In the genomic region with DNA sequence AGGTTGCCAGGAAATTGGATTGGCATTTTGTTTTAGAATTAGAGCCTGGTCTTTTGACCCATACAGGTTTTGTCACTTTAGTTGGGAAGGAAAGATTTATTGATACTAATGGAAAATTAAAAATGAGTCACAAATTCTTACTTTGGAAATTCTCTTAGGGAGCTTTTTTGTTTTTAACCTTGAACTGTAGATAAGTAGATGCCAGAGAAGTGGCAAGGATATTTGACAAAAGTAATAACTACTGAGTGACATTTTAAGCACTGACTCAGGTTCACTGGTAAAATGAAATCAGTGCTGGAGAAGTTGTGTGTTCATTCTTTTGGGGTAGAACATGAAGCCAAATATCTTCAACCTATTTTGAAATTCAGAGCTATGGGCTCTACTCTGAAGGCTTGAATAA, we compare ENCODE assay signal across 23 cellular contexts. TPM values are rescaled to one million over a fixed set of nuclear protein-coding genes. Genes with fewer than 3 reads are reported as not detected.
A peak's percentile ranks its signal among the peaks of the same experiment; 100 is the strongest.
DNase-seq lines count a peak whose midpoint lies in the region; ATAC-seq and TF ChIP-seq lines count a peak whose summit lies in the region.
"Had no signal": no experiment of that assay in that cellular context is flagged by ENCODE, and none has a peak within 500 bp of the region (broad histone marks: within the 10 kb centered on the region; RNA-seq: fewer than 3 reads in every experiment).

No MANE protein-coding gene starts in this region.

- H3K9me3 Mint-ChIP-seq in activated T-cell treated with anti-CD3 and anti-CD28 coated beads, Interleukin-2, amount 50 U/mL, for 72 hours, result no peaks in the 10 kb centered on the region
- no peaks in the 10 kb centered on the region for H3K9me3 Mint-ChIP-seq in CD8-positive, alpha-beta T cell
- H3K9me3 Mint-ChIP-seq in activated T-helper 17 cell treated with anti-CD3 and anti-CD28 coated beads, Interleukin-2, amount 50 U/mL, for 72 hours, result no peaks in the 10 kb centered on the region
- H3K9me3 Mint-ChIP-seq in nephron, result no peaks in the 10 kb centered on the region
- H3K9me3 Mint-ChIP-seq: GM23338 had no signal

- peak overlapping the region; percentile 84 to 86 for H3K4me3 Mint-ChIP-seq in activated T-cell treated with anti-CD3 and anti-CD28 coated beads, Interleukin-2, amount 50 U/mL, for 72 hours
- no peak overlapping the region for H3K4me3 Mint-ChIP-seq in CD8-positive, alpha-beta T cell
- peak overlapping the region; percentile 91 for H3K4me3 Mint-ChIP-seq in activated T-helper 17 cell treated with anti-CD3 and anti-CD28 coated beads, Interleukin-2, amount 50 U/mL, for 72 hours
- H3K4me3 Mint-ChIP-seq in nephron, result no peak overlapping the region
- H3K4me3 Mint-ChIP-seq: GM23338 had no signal

- POLR2A ChIA-PET in CD8-positive, alpha-beta T cell (lab: Charles Lee), result no interaction called here

- H3K36me3 ChIP-seq in CD8-positive, alpha-beta T cell (ENCODE audit: insufficient read depth, low read length), result no peaks in the 10 kb centered on the region
- H3K36me3 ChIP-seq: BE2C, HAP-1, SJSA1 had no signal

- no peak for ATAC-seq in activated T-cell treated with anti-CD3 and anti-CD28 coated beads, Interleukin-2, amount 50 U/mL, for 72 hours (replicated peaks in 1 of 2)
- no peak for ATAC-seq in CD8-positive, alpha-beta T cell
- ATAC-seq in activated T-helper 17 cell treated with anti-CD3 and anti-CD28 coated beads, Interleukin-2, amount 50 U/mL, for 72 hours (replicated peaks), result no peak
- ATAC-seq in GM18519 (IDR thresholded peaks at IDR 0.05; ENCODE audit: low FRiP score, unreplicated experiment) (no peak), GM21786 (IDR thresholded peaks at IDR 0.05; ENCODE audit: unreplicated experiment) (no peak)
- ATAC-seq: GM12878, GM23338, Right ventricle myocardium inferior had no signal

- no peak overlapping the region for H3K27ac Mint-ChIP-seq in activated T-cell treated with anti-CD3 and anti-CD28 coated beads, Interleukin-2, amount 50 U/mL, for 72 hours
- peak overlapping the region; percentile 18 for H3K27ac Mint-ChIP-seq in CD8-positive, alpha-beta T cell
- H3K27ac Mint-ChIP-seq in activated T-helper 17 cell treated with anti-CD3 and anti-CD28 coated beads, Interleukin-2, amount 50 U/mL, for 72 hours, result peak overlapping the region; percentile 92
- H3K27ac Mint-ChIP-seq in nephron, result peak overlapping the region in 2 of 3 experiments; percentile 79 to 87
- H3K27ac Mint-ChIP-seq: GM23338 had no signal

- CTCF ChIA-PET in CD8-positive, alpha-beta T cell (lab: Charles Lee), result interaction anchor here (0.8 to 1.6 kb wide), 3 partner anchors 11 to 41 kb away, joined by 3 to 4 read pairs (median 3); no protein-coding TSS in a partner anchor

- peaks cover 3 to 15% of the 10 kb centered on the region in 2 donors for H3K36me3 Mint-ChIP-seq in activated T-cell treated with anti-CD3 and anti-CD28 coated beads, Interleukin-2, amount 50 U/mL, for 72 hours (ENCODE audit: insufficient read depth in 2 of 2)
- H3K36me3 Mint-ChIP-seq in CD8-positive, alpha-beta T cell, result no peaks in the 10 kb centered on the region
- H3K36me3 Mint-ChIP-seq in activated T-helper 17 cell treated with anti-CD3 and anti-CD28 coated beads, Interleukin-2, amount 50 U/mL, for 72 hours (ENCODE audit: low read depth), result peaks cover 30% of the 10 kb centered on the region
- H3K36me3 Mint-ChIP-seq in nephron (ENCODE audit: low read depth), result no peaks in the 10 kb centered on the region

- no peaks in the 10 kb centered on the region for H3K27me3 Mint-ChIP-seq in activated T-cell treated with anti-CD3 and anti-CD28 coated beads, Interleukin-2, amount 50 U/mL, for 72 hours (ENCODE audit: low read depth)
- no peaks in the 10 kb centered on the region for H3K27me3 Mint-ChIP-seq in CD8-positive, alpha-beta T cell (ENCODE audit: low read depth)
- no peaks in the 10 kb centered on the region for H3K27me3 Mint-ChIP-seq in activated T-helper 17 cell treated with anti-CD3 and anti-CD28 coated beads, Interleukin-2, amount 50 U/mL, for 72 hours
- no peaks in the 10 kb centered on the region for H3K27me3 Mint-ChIP-seq in nephron (ENCODE audit: low read depth)

- H3K27ac ChIP-seq in CD8-positive, alpha-beta T cell (ENCODE audit: low read depth, low read length), result no peak overlapping the region
- H3K27ac ChIP-seq: SJSA1 had no signal

- peaks cover 94% of the 10 kb centered on the region for H3K4me1 Mint-ChIP-seq in activated T-cell treated with anti-CD3 and anti-CD28 coated beads, Interleukin-2, amount 50 U/mL, for 72 hours (ENCODE audit: low read depth)
- H3K4me1 Mint-ChIP-seq in CD8-positive, alpha-beta T cell (ENCODE audit: low read depth), result peaks cover 73% of the 10 kb centered on the region
- peaks cover 55% of the 10 kb centered on the region for H3K4me1 Mint-ChIP-seq in activated T-helper 17 cell treated with anti-CD3 and anti-CD28 coated beads, Interleukin-2, amount 50 U/mL, for 72 hours
- peaks cover 56% of the 10 kb centered on the region for H3K4me1 Mint-ChIP-seq in nephron

- H3K27me3 ChIP-seq in CD8-positive, alpha-beta T cell (ENCODE audit: insufficient read depth, low read length), result no peaks in the 10 kb centered on the region
- H3K27me3 ChIP-seq: BE2C, SJSA1 had no signal

- TF ChIP-seq CTCF in CD8-positive, alpha-beta T cell (IDR thresholded peaks at IDR 0.05), result no peak
- TF ChIP-seq CTCF in nephron (IDR thresholded peaks at IDR 0.05; ENCODE audit: unreplicated experiment in 3 of 3), result no peak

- intact Hi-C loops in CD8-positive, alpha-beta T cell (cut with DNase I, micrococcal nuclease), result loop anchor here in 1 of 2 experiments (5.0 kb wide), 2 partner anchors 37 to 102 kb away; no protein-coding TSS in a partner anchor

- DNase-seq in activated T-cell treated with anti-CD3 and anti-CD28 coated beads, Interleukin-2, amount 50 U/mL, for 72 hours, result no peak
- no peak for DNase-seq in activated T-cell treated with anti-CD3 and anti-CD28 coated beads for 4 hours
- DNase-seq in CD8-positive, alpha-beta T cell, result no peak
- DNase-seq: BE2C, DND-41, Karpas-422, MV-4-11, NCI-H1105 treated with DMSO at 0.1 percent for 48 hours, NCI-H1694, NCI-H2081, NCI-H2171, NCI-H524 treated with DMSO at 0.1 percent for 48 hours, NCI-H82, OCI-M1 had no signal

- H3K4me3 ChIP-seq in CD8-positive, alpha-beta T cell (ENCODE audit: low read depth, low read length), result no peak overlapping the region
- H3K4me3 ChIP-seq: GM12878, GM23338, HAP-1, SJSA1 had no signal

- peaks cover 54% of the 10 kb centered on the region for H3K4me1 ChIP-seq in CD8-positive, alpha-beta T cell (ENCODE audit: insufficient read depth, low read length)
- H3K4me1 ChIP-seq: BE2C, HAP-1, SJSA1 had no signal

- no peaks in the 10 kb centered on the region for H3K9me3 ChIP-seq in CD8-positive, alpha-beta T cell (ENCODE audit: low read length)
- H3K9me3 ChIP-seq: BE2C, HAP-1, SJSA1 had no signal

RNA-seq across cellular contexts. Expression of gene LDLRAD4, which starts 56.5 kb away (rescaled TPM):
- total RNA-seq in activated T-cell treated with anti-CD3 and anti-CD28 coated beads, Interleukin-2, amount 50 U/mL, for 72 hours, result 10 to 100 TPM; 46.0 to 47.2 TPM
- total RNA-seq in CD8-positive, alpha-beta T cell, result 10 to 100 TPM; 31.0 to 35.1 TPM
- total RNA-seq in activated T-helper 17 cell treated with anti-CD3 and anti-CD28 coated beads, Interleukin-2, amount 50 U/mL, for 72 hours, result 10 to 100 TPM; 52.0 to 54.8 TPM

Comparison
In these comparisons a context has a peak if more than half of its experiments do, and no peak if none do; other contexts are left out.
1. H3K4me3 Mint-ChIP-seq: peak in activated T-cell treated with anti-CD3 and anti-CD28 coated beads, Interleukin-2, amount 50 U/mL, for 72 hours (2 of 2) and activated T-helper 17 cell treated with anti-CD3 and anti-CD28 coated beads, Interleukin-2, amount 50 U/mL, for 72 hours (single experiment); none in CD8-positive, alpha-beta T cell (single experiment) and nephron (0 of 3).